ENCODE assay signal across 9 cellular contexts in the genomic region with DNA sequence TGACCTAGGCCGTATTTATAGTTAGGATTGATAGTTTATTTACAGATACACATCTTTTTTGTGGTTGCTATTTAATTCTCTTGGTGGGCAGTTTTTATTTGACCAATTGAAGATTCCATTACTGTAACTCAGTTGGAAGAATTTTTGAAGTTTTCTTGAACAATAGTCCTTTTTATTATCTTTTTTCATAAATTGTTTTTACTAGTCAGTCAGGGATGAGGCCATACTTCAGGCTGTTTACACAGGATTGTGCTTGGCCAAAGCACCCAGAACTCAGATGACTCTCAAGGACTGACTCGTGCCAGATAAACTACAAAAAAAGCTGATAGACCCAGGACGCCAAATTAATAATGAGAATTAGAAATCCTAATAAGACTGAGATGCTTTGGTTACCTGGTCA. TPM values are rescaled to one million over a fixed set of nuclear protein-coding genes. Genes with fewer than 3 reads are reported as not detected.
A peak's percentile ranks its signal among the peaks of the same experiment; 100 is the strongest.
DNase-seq lines count a peak whose midpoint lies in the region; ATAC-seq, FAIRE-seq and TF ChIP-seq lines count a peak whose summit lies in the region.
"Had no signal": no experiment of that assay in that cellular context is flagged by ENCODE, and none has a peak within 500 bp of the region (broad histone marks: within the 10 kb centered on the region; RNA-seq: fewer than 3 reads in every experiment).

No MANE protein-coding gene starts in this region.

- peak overlapping the region; percentile 49 for H3K27ac Mint-ChIP-seq in T-helper 1 cell treated with Interleukin-12 subunit alpha and Interleukin-12 subunit beta and Interleukin-4 antibody, amounts not matched to agents 30 μg/mL and 1 μg/mL, for 36 hours
- H3K27ac Mint-ChIP-seq in astrocyte (ENCODE audit: unreplicated experiment), result peak overlapping the region; percentile 88

- H3K79me2 ChIP-seq in astrocyte (ENCODE audit: insufficient read depth, low read length), result no peaks in the 10 kb centered on the region

- H3K9me3 ChIP-seq in astrocyte (ENCODE audit: insufficient read depth, low read depth, low read length) (no peaks in the 10 kb centered on the region), suprapubic skin (no peaks in the 10 kb centered on the region)

- H3K36me3 ChIP-seq in astrocyte (ENCODE audit: insufficient read depth, low read length) (no peaks in the 10 kb centered on the region), suprapubic skin (peaks cover 28% of the 10 kb centered on the region)

- DNase-seq in T-helper 1 cell (no peak), astrocyte (ENCODE audit: low read depth) (peak; percentile 68), left ventricle myocardium superior (no peak), suprapubic skin (ENCODE audit: low spot score in 2 of 2) (no peak), NCI-H1694 (lab: John Stamatoyannopoulos, UW) (no peak), NCI-H1092 treated with DMSO at 0.1 percent for 48 hours (lab: John Stamatoyannopoulos, UW) (no peak)
- DNase-seq: 8988T had no signal

- H3K4me3 Mint-ChIP-seq in T-helper 1 cell treated with Interleukin-12 subunit alpha and Interleukin-12 subunit beta and Interleukin-4 antibody, amounts not matched to agents 30 μg/mL and 1 μg/mL, for 36 hours, result no peak overlapping the region
- H3K4me3 Mint-ChIP-seq in astrocyte (ENCODE audit: unreplicated experiment), result no peak overlapping the region

- peak overlapping the region; percentile 74 for H3K9ac ChIP-seq in astrocyte (ENCODE audit: low read length)

- peak overlapping the region; percentile 74 for H3K4me2 ChIP-seq in astrocyte (ENCODE audit: low read length)

- H3K4me1 Mint-ChIP-seq in T-helper 1 cell treated with Interleukin-12 subunit alpha and Interleukin-12 subunit beta and Interleukin-4 antibody, amounts not matched to agents 30 μg/mL and 1 μg/mL, for 36 hours (ENCODE audit: low read depth), result peaks cover 40% of the 10 kb centered on the region
- peaks cover 13% of the 10 kb centered on the region for H3K4me1 Mint-ChIP-seq in astrocyte (ENCODE audit: low read depth, unreplicated experiment)

- intact Hi-C loops in left ventricle myocardium superior (cut with micrococcal nuclease), result loop anchor here (10.0 kb wide), 1 partner anchor 56 kb away; no protein-coding TSS in a partner anchor

- ATAC-seq in left ventricle myocardium superior (peak; percentile 66), GM19035 (IDR thresholded peaks at IDR 0.05; ENCODE audit: unreplicated experiment) (no peak)

- WGBS in suprapubic skin, result 65% methylated on average over 3 of the region's 3 CpGs

- H3K36me3 Mint-ChIP-seq in T-helper 1 cell treated with Interleukin-12 subunit alpha and Interleukin-12 subunit beta and Interleukin-4 antibody, amounts not matched to agents 30 μg/mL and 1 μg/mL, for 36 hours (ENCODE audit: low read depth), result peaks cover 26% of the 10 kb centered on the region
- peaks cover 2% of the 10 kb centered on the region for H3K36me3 Mint-ChIP-seq in astrocyte (ENCODE audit: low read depth, unreplicated experiment)

- TF ChIP-seq CTCF in astrocyte (IDR thresholded peaks at IDR 0.05; ENCODE audit: insufficient read depth, low read depth, low read length) (no peak), suprapubic skin (IDR thresholded peaks at IDR 0.05) (no peak)

- FAIRE-seq in astrocyte (lab: Jason Lieb, UNC), result no peak

- H2AFZ ChIP-seq in astrocyte (ENCODE audit: low read depth, low read length), result no peak overlapping the region

- no peak overlapping the region for H3K4me3 ChIP-seq in astrocyte (ENCODE audit: insufficient read depth, low read depth, low read length)
- H3K4me3 ChIP-seq in suprapubic skin, result no peak overlapping the region

- H3K27me3 ChIP-seq in astrocyte (ENCODE audit: insufficient read depth, low read length), result no peaks in the 10 kb centered on the region
- no peaks in the 10 kb centered on the region for H3K27me3 ChIP-seq in suprapubic skin

- H3K4me1 ChIP-seq in astrocyte (ENCODE audit: insufficient read depth, low read length) (peaks cover 24% of the 10 kb centered on the region), suprapubic skin (peaks cover 41% of the 10 kb centered on the region)

- no peaks in the 10 kb centered on the region for H4K20me1 ChIP-seq in astrocyte (ENCODE audit: insufficient read depth, low read length)

- no peaks in the 10 kb centered on the region for H3K9me3 Mint-ChIP-seq in T-helper 1 cell treated with Interleukin-12 subunit alpha and Interleukin-12 subunit beta and Interleukin-4 antibody, amounts not matched to agents 30 μg/mL and 1 μg/mL, for 36 hours
- H3K9me3 Mint-ChIP-seq in astrocyte (ENCODE audit: unreplicated experiment), result no peaks in the 10 kb centered on the region

- no peak for TF ChIP-seq POLR2A in suprapubic skin (IDR thresholded peaks at IDR 0.05)

- TF ChIP-seq EP300 in suprapubic skin (IDR thresholded peaks at IDR 0.05), result no peak

- H3K27me3 Mint-ChIP-seq in T-helper 1 cell treated with Interleukin-12 subunit alpha and Interleukin-12 subunit beta and Interleukin-4 antibody, amounts not matched to agents 30 μg/mL and 1 μg/mL, for 36 hours (ENCODE audit: low read depth), result peaks cover 4% of the 10 kb centered on the region
- H3K27me3 Mint-ChIP-seq in astrocyte (ENCODE audit: low read depth, unreplicated experiment), result no peaks in the 10 kb centered on the region

- H3K27ac ChIP-seq in astrocyte (ENCODE audit: low read depth, low read length) (peak overlapping the region; percentile 96), suprapubic skin (peak overlapping the region; percentile 61)

RNA-seq across cellular contexts. Expression of gene HERC3, which starts 7.0 kb away (rescaled TPM):
- total RNA-seq in astrocyte (8.5 and 9.3 TPM in 2 replicates), left ventricle myocardium superior (61.9 TPM), suprapubic skin (100 to 1,000 TPM in 1 of 4 donors, 10 to 100 TPM in 3; 41.6 to 110 (median 48.0) TPM)
